1 cellular context compared by ENCODE assay signal in the genomic region with DNA sequence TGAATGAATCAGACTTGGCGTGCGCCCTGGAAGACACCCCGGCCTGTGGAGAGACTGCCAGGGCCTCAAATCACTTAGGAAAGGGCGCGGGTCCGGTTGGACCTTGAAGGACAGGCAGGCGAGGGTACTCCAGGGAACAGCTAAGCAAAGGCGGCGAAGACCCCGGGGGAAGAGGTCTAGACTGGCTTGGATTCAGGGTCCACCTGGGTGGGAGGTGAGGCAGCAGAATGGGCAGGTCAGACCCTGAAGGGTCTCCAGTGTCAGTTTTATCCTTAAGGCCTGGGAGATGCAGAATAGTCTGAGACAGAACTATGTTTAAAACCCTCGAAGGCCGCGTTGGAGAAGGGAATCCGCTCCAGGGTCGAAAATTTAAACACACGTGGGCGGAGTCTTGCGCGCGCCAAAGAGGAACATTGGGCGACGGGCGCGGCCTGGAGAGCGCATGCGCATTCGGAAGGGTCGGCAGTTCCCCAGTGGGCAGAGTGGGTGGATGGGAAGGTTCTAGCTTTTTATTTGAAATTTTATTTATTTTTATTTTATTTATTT.
TF ChIP-seq lines count a peak whose summit lies in the region.

No MANE protein-coding gene starts in this region.

TF ChIP-seq in K562, 482 proteins besides CTCF, POLR2A, EP300 and RAD21 (continued from another document):
- TF ChIP-seq JUN (IDR thresholded peaks at IDR 0.05; ENCODE audit: borderline replicate concordance, low read depth, low read length) (no peak), JUN (CRISPR knock-in tag; IDR thresholded peaks at IDR 0.05; ENCODE audit: borderline replicate concordance) (no peak), PCBP2 (IDR thresholded peaks at IDR 0.05; ENCODE audit: low read depth, low read length, poor library complexity, severe bottlenecking) (no peak), ZNF76 (CRISPR knock-in tag; IDR thresholded peaks at IDR 0.05; ENCODE audit: borderline replicate concordance) (peak; percentile 72; the same call in 1 of the 2 replicates), JUND (IDR thresholded peaks at IDR 0.05; ENCODE audit: borderline replicate concordance, low read depth, low read length) (no peak), JUND (tag; IDR thresholded peaks at IDR 0.05; ENCODE audit: borderline replicate concordance, low read depth, low read length) (peak; percentile 7; the same call in 1 of the 3 replicates), SMAD3 (CRISPR knock-in tag; conservative IDR thresholded peaks at IDR 0.05) (no peak), KLF13 (tag; IDR thresholded peaks at IDR 0.05; ENCODE audit: borderline replicate concordance, low read depth) (0 out of 2 replicates have a peak, but pooled peaks have one; percentile 33), NEUROD1 (IDR thresholded peaks at IDR 0.05; ENCODE audit: borderline replicate concordance, low read depth, low read length, partially characterized antibody) (no peak), GABPB1 (CRISPR knock-in tag; IDR thresholded peaks at IDR 0.05) (peak; percentile 7; the same call in 1 of the 2 replicates), FOXP1 (CRISPR knock-in tag; IDR thresholded peaks at IDR 0.05) (no peak), SAP30 (IDR thresholded peaks at IDR 0.05; ENCODE audit: borderline replicate concordance, insufficient read depth, low read depth, low read length, poor library complexity, severe bottlenecking) (peak; percentile 73)
- TF ChIP-seq, protein P1, sequence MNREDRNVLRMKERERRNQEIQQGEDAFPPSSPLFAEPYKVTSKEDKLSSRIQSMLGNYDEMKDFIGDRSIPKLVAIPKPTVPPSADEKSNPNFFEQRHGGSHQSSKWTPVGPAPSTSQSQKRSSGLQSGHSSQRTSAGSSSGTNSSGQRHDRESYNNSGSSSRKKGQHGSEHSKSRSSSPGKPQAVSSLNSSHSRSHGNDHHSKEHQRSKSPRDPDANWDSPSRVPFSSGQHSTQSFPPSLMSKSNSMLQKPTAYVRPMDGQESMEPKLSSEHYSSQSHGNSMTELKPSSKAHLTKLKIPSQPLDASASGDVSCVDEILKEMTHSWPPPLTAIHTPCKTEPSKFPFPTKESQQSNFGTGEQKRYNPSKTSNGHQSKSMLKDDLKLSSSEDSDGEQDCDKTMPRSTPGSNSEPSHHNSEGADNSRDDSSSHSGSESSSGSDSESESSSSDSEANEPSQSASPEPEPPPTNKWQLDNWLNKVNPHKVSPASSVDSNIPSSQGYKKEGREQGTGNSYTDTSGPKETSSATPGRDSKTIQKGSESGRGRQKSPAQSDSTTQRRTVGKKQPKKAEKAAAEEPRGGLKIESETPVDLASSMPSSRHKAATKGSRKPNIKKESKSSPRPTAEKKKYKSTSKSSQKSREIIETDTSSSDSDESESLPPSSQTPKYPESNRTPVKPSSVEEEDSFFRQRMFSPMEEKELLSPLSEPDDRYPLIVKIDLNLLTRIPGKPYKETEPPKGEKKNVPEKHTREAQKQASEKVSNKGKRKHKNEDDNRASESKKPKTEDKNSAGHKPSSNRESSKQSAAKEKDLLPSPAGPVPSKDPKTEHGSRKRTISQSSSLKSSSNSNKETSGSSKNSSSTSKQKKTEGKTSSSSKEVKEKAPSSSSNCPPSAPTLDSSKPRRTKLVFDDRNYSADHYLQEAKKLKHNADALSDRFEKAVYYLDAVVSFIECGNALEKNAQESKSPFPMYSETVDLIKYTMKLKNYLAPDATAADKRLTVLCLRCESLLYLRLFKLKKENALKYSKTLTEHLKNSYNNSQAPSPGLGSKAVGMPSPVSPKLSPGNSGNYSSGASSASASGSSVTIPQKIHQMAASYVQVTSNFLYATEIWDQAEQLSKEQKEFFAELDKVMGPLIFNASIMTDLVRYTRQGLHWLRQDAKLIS (CRISPR knock-in tag; IDR thresholded peaks at IDR 0.05) = no peak; the same call in 1 of the 2 replicates
- TF ChIP-seq, protein P2, sequence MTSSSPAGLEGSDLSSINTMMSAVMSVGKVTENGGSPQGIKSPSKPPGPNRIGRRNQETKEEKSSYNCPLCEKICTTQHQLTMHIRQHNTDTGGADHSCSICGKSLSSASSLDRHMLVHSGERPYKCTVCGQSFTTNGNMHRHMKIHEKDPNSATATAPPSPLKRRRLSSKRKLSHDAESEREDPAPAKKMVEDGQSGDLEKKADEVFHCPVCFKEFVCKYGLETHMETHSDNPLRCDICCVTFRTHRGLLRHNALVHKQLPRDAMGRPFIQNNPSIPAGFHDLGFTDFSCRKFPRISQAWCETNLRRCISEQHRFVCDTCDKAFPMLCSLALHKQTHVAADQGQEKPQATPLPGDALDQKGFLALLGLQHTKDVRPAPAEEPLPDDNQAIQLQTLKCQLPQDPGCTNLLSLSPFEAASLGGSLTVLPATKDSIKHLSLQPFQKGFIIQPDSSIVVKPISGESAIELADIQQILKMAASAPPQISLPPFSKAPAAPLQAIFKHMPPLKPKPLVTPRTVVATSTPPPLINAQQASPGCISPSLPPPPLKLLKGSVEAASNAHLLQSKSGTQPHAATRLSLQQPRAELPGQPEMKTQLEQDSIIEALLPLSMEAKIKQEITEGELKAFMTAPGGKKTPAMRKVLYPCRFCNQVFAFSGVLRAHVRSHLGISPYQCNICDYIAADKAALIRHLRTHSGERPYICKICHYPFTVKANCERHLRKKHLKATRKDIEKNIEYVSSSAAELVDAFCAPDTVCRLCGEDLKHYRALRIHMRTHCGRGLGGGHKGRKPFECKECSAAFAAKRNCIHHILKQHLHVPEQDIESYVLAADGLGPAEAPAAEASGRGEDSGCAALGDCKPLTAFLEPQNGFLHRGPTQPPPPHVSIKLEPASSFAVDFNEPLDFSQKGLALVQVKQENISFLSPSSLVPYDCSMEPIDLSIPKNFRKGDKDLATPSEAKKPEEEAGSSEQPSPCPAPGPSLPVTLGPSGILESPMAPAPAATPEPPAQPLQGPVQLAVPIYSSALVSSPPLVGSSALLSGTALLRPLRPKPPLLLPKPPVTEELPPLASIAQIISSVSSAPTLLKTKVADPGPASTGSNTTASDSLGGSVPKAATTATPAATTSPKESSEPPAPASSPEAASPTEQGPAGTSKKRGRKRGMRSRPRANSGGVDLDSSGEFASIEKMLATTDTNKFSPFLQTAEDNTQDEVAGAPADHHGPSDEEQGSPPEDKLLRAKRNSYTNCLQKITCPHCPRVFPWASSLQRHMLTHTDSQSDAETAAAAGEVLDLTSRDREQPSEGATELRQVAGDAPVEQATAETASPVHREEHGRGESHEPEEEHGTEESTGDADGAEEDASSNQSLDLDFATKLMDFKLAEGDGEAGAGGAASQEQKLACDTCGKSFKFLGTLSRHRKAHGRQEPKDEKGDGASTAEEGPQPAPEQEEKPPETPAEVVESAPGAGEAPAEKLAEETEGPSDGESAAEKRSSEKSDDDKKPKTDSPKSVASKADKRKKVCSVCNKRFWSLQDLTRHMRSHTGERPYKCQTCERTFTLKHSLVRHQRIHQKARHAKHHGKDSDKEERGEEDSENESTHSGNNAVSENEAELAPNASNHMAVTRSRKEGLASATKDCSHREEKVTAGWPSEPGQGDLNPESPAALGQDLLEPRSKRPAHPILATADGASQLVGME (CRISPR knock-in tag; IDR thresholded peaks at IDR 0.05) = 0 out of 2 replicates have a peak, but pooled peaks have one; percentile 28
- TF ChIP-seq, protein P3, sequence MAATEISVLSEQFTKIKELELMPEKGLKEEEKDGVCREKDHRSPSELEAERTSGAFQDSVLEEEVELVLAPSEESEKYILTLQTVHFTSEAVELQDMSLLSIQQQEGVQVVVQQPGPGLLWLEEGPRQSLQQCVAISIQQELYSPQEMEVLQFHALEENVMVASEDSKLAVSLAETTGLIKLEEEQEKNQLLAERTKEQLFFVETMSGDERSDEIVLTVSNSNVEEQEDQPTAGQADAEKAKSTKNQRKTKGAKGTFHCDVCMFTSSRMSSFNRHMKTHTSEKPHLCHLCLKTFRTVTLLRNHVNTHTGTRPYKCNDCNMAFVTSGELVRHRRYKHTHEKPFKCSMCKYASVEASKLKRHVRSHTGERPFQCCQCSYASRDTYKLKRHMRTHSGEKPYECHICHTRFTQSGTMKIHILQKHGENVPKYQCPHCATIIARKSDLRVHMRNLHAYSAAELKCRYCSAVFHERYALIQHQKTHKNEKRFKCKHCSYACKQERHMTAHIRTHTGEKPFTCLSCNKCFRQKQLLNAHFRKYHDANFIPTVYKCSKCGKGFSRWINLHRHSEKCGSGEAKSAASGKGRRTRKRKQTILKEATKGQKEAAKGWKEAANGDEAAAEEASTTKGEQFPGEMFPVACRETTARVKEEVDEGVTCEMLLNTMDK (IDR thresholded peaks at IDR 0.05; ENCODE audit: borderline replicate concordance, insufficient read depth, low read depth, low read length, poor library complexity, severe bottlenecking) = no peak
- TF ChIP-seq, protein P4, sequence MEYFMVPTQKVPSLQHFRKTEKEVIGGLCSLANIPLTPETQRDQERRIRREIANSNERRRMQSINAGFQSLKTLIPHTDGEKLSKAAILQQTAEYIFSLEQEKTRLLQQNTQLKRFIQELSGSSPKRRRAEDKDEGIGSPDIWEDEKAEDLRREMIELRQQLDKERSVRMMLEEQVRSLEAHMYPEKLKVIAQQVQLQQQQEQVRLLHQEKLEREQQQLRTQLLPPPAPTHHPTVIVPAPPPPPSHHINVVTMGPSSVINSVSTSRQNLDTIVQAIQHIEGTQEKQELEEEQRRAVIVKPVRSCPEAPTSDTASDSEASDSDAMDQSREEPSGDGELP (CRISPR knock-in tag; IDR thresholded peaks at IDR 0.05; ENCODE audit: borderline replicate concordance) = peak; percentile 42; the same call in 1 of the 2 replicates
- TF ChIP-seq, protein P5, sequence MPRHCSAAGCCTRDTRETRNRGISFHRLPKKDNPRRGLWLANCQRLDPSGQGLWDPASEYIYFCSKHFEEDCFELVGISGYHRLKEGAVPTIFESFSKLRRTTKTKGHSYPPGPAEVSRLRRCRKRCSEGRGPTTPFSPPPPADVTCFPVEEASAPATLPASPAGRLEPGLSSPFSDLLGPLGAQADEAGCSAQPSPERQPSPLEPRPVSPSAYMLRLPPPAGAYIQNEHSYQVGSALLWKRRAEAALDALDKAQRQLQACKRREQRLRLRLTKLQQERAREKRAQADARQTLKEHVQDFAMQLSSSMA (CRISPR knock-in tag; IDR thresholded peaks at IDR 0.05) = no peak
TF ChIP-seq in K562: peak in this region for 77.
